ENCODE assay signal across 8 cellular contexts in the genomic region with DNA sequence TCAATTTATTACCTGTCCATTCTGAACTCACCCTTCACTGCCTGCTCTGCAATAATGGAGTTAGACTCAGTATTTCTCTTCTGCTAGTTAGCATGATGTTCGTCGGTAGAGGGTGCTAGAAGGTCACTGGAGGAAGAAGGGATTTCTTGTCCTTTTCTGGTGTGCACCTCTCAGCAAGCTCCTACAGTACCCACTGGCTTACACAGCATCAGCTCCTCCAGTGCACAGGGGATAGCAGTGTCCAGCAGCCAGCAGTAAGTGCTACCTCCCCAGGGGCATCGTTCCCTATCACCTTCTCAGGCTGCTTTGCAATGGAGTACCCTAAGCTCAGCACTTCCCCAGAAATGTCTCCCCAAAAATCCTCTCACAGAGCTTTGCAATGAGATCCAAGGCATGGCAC. TPM values are rescaled to one million over a fixed set of nuclear protein-coding genes. Genes with fewer than 3 reads are reported as not detected.
DNase-seq lines count a peak whose midpoint lies in the region; ATAC-seq and TF ChIP-seq lines count a peak whose summit lies in the region.

No MANE protein-coding gene starts in this region.

- CTCF ChIA-PET in MCF 10A (lab: Yijun Ruan, JAX): interaction anchor here (0.7 to 2.2 kb wide), 8 partner anchors 9 to 250 kb away, joined by 3 to 13 read pairs (median 4); no protein-coding TSS in a partner anchor

- H3K4me1 Mint-ChIP-seq in MCF 10A (ENCODE audit: insufficient read depth, unreplicated experiment) (no peaks in the 10 kb centered on the region), CD14-positive monocyte (no peaks in the 10 kb centered on the region)

- H3K27me3 Mint-ChIP-seq in MCF 10A (ENCODE audit: insufficient read depth, unreplicated experiment) (no peaks in the 10 kb centered on the region), CD14-positive monocyte (ENCODE audit: low read depth in 3 of 3) (peaks cover 5 to 16% (median 11%) of the 10 kb centered on the region in 3 donors)

- DNase-seq in MCF 10A (ENCODE audit: unreplicated experiment) (peak; percentile 73), breast epithelium (ENCODE audit: low spot score in 2 of 2) (no peak), NB4 (ENCODE audit: low read depth) (peak; percentile 73), choroid plexus epithelial cell (ENCODE audit: low read depth) (peak; percentile 55), CD14-positive monocyte (ENCODE audit: low spot score) (no peak), aorta (no peak)
- peak; percentile 32 for DNase-seq in stimulated activated CD8-positive, alpha-beta memory T cell treated with anti-CD3 and anti-CD28 coated beads, Interleukin-4, amount 100 ng/mL, for 48 hours

- TF ChIP-seq CTCF in MCF 10A (IDR thresholded peaks at IDR 0.05; ENCODE audit: unreplicated experiment) (peak; percentile 37), breast epithelium (IDR thresholded peaks at IDR 0.05) (no peak), NB4 (IDR thresholded peaks at IDR 0.05; ENCODE audit: low read depth, low read length) (peak; percentile 60), choroid plexus epithelial cell (conservative IDR thresholded peaks at IDR 0.05; ENCODE audit: low read depth, low read length) (peak; percentile 49), CD14-positive monocyte (IDR thresholded peaks at IDR 0.05) (no peak)

- POLR2A ChIA-PET in MCF 10A (lab: Yijun Ruan, JAX): interaction anchor here (0.8 to 2.0 kb wide), 2 partner anchors 8 to 16 kb away, joined by 4 to 6 read pairs; no protein-coding TSS in a partner anchor

- no peak overlapping the region for H3K27ac Mint-ChIP-seq in MCF 10A (ENCODE audit: low read depth, unreplicated experiment)
- no peak overlapping the region for H3K27ac Mint-ChIP-seq in CD14-positive monocyte

- no TSS peak for BruUV-seq in MCF 10A (replicated peaks; lab: Mats Ljungman, UMichigan)

- H3K27ac ChIP-seq in breast epithelium: no peak overlapping the region
- H3K27ac ChIP-seq in aorta (ENCODE audit: low read depth in 1 of 2, low read length in 2 of 2): no peak overlapping the region

- WGBS in aorta, 2 donors: 69 to 72% methylated on average over 3 of the region's 3 CpGs

- no peak overlapping the region for H3K4me3 ChIP-seq in breast epithelium
- no peak overlapping the region for H3K4me3 ChIP-seq in NB4 (ENCODE audit: low read depth, low read length)
- H3K4me3 ChIP-seq in choroid plexus epithelial cell (ENCODE audit: low read depth, low read length): no peak overlapping the region
- H3K4me3 ChIP-seq in aorta (ENCODE audit: low read length in 2 of 2): no peak overlapping the region

- no peaks in the 10 kb centered on the region for H3K9me3 Mint-ChIP-seq in MCF 10A (ENCODE audit: unreplicated experiment)
- peaks cover 0 to 3% (median 0%) of the 10 kb centered on the region in 7 donors for H3K9me3 Mint-ChIP-seq in CD14-positive monocyte

- intact Hi-C loops in MCF 10A (cut with micrococcal nuclease): loop anchor here (1.0 to 5.0 kb wide), 5 partner anchors 46 to 271 kb away; a partner anchor contains a TSS
- intact Hi-C loops in breast epithelium (cut with DNase I; ENCODE audit: low total_unique reads): no loop called here
- intact Hi-C loops in CD14-positive monocyte (cut with micrococcal nuclease): loop anchor here in 1 of 2 donors (10.0 kb wide), 1 partner anchor 63 kb away; no protein-coding TSS in a partner anchor
- intact Hi-C loops in aorta (cut with DNase I): no loop called here

- no peaks in the 10 kb centered on the region for H3K4me1 ChIP-seq in breast epithelium
- H3K4me1 ChIP-seq in aorta (ENCODE audit: control insufficient read depth in 1 of 2, insufficient read depth in 2 of 2, low read length in 2 of 2): no peaks in the 10 kb centered on the region

- ATAC-seq in GM19395 (IDR thresholded peaks at IDR 0.05; ENCODE audit: unreplicated experiment) (no peak), aorta (ENCODE audit: low FRiP score) (no peak)

- TF ChIP-seq POLR2A in breast epithelium (IDR thresholded peaks at IDR 0.05) (no peak), NB4 (IDR thresholded peaks at IDR 0.05; ENCODE audit: extremely low read depth, insufficient read length) (no peak)

- no peak overlapping the region for H3K4me3 Mint-ChIP-seq in MCF 10A (ENCODE audit: unreplicated experiment)
- H3K4me3 Mint-ChIP-seq in CD14-positive monocyte: no peak overlapping the region

- H3K27me3 ChIP-seq in breast epithelium (no peaks in the 10 kb centered on the region), aorta (ENCODE audit: control insufficient read depth in 1 of 2, insufficient read depth in 2 of 2, low read length in 1 of 2) (no peaks in the 10 kb centered on the region)

- H3K9me3 ChIP-seq in breast epithelium (no peaks in the 10 kb centered on the region), aorta (ENCODE audit: control insufficient read depth, low read length) (no peaks in the 10 kb centered on the region)

- H3K36me3 ChIP-seq in breast epithelium (no peaks in the 10 kb centered on the region), aorta (ENCODE audit: control insufficient read depth in 1 of 2, insufficient read depth in 2 of 2, low read length in 1 of 2) (no peaks in the 10 kb centered on the region)

- no peaks in the 10 kb centered on the region for H3K36me3 Mint-ChIP-seq in MCF 10A (ENCODE audit: insufficient read depth, unreplicated experiment)
- no peaks in the 10 kb centered on the region for H3K36me3 Mint-ChIP-seq in CD14-positive monocyte

RNA-seq across cellular contexts. Expression of a gene that starts 45.9 kb away (rescaled TPM):
- total RNA-seq in MCF 10A (2022) (24.9 and 31.8 TPM in 2 replicates), breast epithelium (10 to 100 TPM; 51.5 to 73.9 (median 65.1) TPM), aorta (10 to 100 TPM; 49.8 to 51.6 TPM)
- polyA plus RNA-seq in CD14-positive monocyte (10 to 100 TPM in 1 of 2 donors, 1 to 10 TPM in 1; 6.5 to 13.6 TPM), aorta (1 to 10 TPM; 2.8 to 6.5 TPM)

Comparison
In these comparisons a context has a peak if more than half of its experiments do, and no peak if none do; other contexts are left out.
1. DNase-seq: peak in MCF 10A (single experiment), NB4 (single experiment), choroid plexus epithelial cell (single experiment) and stimulated activated CD8-positive, alpha-beta memory T cell treated with anti-CD3 and anti-CD28 coated beads, Interleukin-4, amount 100 ng/mL, for 48 hours (single experiment); none in breast epithelium (0 of 2), CD14-positive monocyte (single experiment) and aorta (0 of 2).
2. CTCF ChIP-seq: peak in MCF 10A (single experiment), NB4 (single experiment) and choroid plexus epithelial cell (single experiment); none in breast epithelium (0 of 3) and CD14-positive monocyte (single experiment).